ENCODE assay signal across 8 cellular contexts in genomic region chr7:1028775-1029636, GRCh38. TPM values are rescaled to one million over a fixed set of nuclear protein-coding genes. Genes with fewer than 3 reads are reported as not detected.
DNase-seq lines count a peak whose midpoint lies in the region; ATAC-seq and FAIRE-seq lines count a peak whose summit lies in the region.

No MANE protein-coding gene starts in this region.

- peaks cover 47% of the 10 kb centered on the region for H3K4me1 Mint-ChIP-seq in activated naive CD4-positive, alpha-beta T cell treated with anti-CD3 and anti-CD28 coated beads, Interleukin-2, amount 10 ng/mL, durations not matched to agents 7 days and 5 days

- H3K36me3 Mint-ChIP-seq in activated naive CD4-positive, alpha-beta T cell treated with anti-CD3 and anti-CD28 coated beads, Interleukin-2, amount 10 ng/mL, durations not matched to agents 7 days and 5 days: peaks cover 4% of the 10 kb centered on the region

- peak overlapping the region; percentile 68 for H3K4me3 Mint-ChIP-seq in activated naive CD4-positive, alpha-beta T cell treated with anti-CD3 and anti-CD28 coated beads, Interleukin-2, amount 10 ng/mL, durations not matched to agents 7 days and 5 days

- H3K27me3 Mint-ChIP-seq in activated naive CD4-positive, alpha-beta T cell treated with anti-CD3 and anti-CD28 coated beads, Interleukin-2, amount 10 ng/mL, durations not matched to agents 7 days and 5 days: no peaks in the 10 kb centered on the region

- no peaks in the 10 kb centered on the region for H3K27me3 ChIP-seq in neuron (ENCODE audit: insufficient read depth, low read length)

- FAIRE-seq in HTR-8/SVneo (lab: Jason Lieb, UNC): peak; percentile 99
- FAIRE-seq in frontal cortex (lab: Jason Lieb, UNC): no peak

- H3K4me3 ChIP-seq in neuron (ENCODE audit: low read length): peak overlapping the region; percentile 84

- CTCF ChIA-PET in activated naive CD4-positive, alpha-beta T cell treated with anti-CD3 and anti-CD28 coated beads, Interleukin-2, amount 10 ng/mL, durations not matched to agents 7 days and 5 days (lab: Charles Lee): interaction anchor here (1.1 to 1.5 kb wide), 2 partner anchors 16 to 37 kb away, joined by 3 read pairs; no protein-coding TSS in a partner anchor

- peak overlapping the region; percentile 73 for H3K27ac Mint-ChIP-seq in activated naive CD4-positive, alpha-beta T cell treated with anti-CD3 and anti-CD28 coated beads, Interleukin-2, amount 10 ng/mL, durations not matched to agents 7 days and 5 days

- DNase-seq in DMS153 treated with DMSO at 0.1 percent for 48 hours (lab: John Stamatoyannopoulos, UW; ENCODE audit: unreplicated experiment) (peak; percentile 69), HTR-8/SVneo (ENCODE audit: insufficient read length, low spot score) (peak; percentile 100), SIG-M5 treated with dmso at 0.1 percent for 504 hours (lab: John Stamatoyannopoulos, UW; ENCODE audit: unreplicated experiment) (peak; percentile 93), frontal cortex (ENCODE audit: low spot score in 2 of 2) (peak; percentile 89 to 96), superior temporal gyrus (ENCODE audit: extremely low spot score) (peak; percentile 82)
- DNase-seq in activated naive CD4-positive, alpha-beta T cell treated with anti-CD3 and anti-CD28 coated beads, Interleukin-2, amount 10 ng/mL, durations not matched to agents 7 days and 5 days: peak; percentile 73

- H3K4me1 ChIP-seq in neuron (ENCODE audit: insufficient read depth, low read length): peaks cover 26% of the 10 kb centered on the region

- peaks cover 21% of the 10 kb centered on the region for H3K36me3 ChIP-seq in neuron (ENCODE audit: insufficient read depth, low read length)

- H3K9me3 ChIP-seq in neuron (ENCODE audit: low read length): peaks cover 3% of the 10 kb centered on the region

- no peak for ATAC-seq in HG02798 (IDR thresholded peaks at IDR 0.05; ENCODE audit: poor library complexity, unreplicated experiment)

- no peak overlapping the region for H2AFZ ChIP-seq in neuron (ENCODE audit: low read depth, low read length)

- H3K9me3 Mint-ChIP-seq in activated naive CD4-positive, alpha-beta T cell treated with anti-CD3 and anti-CD28 coated beads, Interleukin-2, amount 10 ng/mL, durations not matched to agents 7 days and 5 days: no peaks in the 10 kb centered on the region

RNA-seq across cellular contexts. Expression of gene GPR146, which starts 15.3 kb away (rescaled TPM):
- 0.82 TPM for total RNA-seq in frontal cortex

RNA-seq across cellular contexts. Expression of gene CYP2W1, which starts 46.0 kb away (rescaled TPM):
- total RNA-seq in frontal cortex: not detected

RNA-seq across cellular contexts. Expression of gene COX19, which starts 53.7 kb away (rescaled TPM):
- total RNA-seq in frontal cortex: 13.9 TPM

RNA-seq across cellular contexts. Expression of gene GPER1, which starts 58.9 kb away (rescaled TPM):
- 1.6 TPM for total RNA-seq in frontal cortex
